Comparison of ENCODE assay signal across 11 cellular contexts in the genomic region with DNA sequence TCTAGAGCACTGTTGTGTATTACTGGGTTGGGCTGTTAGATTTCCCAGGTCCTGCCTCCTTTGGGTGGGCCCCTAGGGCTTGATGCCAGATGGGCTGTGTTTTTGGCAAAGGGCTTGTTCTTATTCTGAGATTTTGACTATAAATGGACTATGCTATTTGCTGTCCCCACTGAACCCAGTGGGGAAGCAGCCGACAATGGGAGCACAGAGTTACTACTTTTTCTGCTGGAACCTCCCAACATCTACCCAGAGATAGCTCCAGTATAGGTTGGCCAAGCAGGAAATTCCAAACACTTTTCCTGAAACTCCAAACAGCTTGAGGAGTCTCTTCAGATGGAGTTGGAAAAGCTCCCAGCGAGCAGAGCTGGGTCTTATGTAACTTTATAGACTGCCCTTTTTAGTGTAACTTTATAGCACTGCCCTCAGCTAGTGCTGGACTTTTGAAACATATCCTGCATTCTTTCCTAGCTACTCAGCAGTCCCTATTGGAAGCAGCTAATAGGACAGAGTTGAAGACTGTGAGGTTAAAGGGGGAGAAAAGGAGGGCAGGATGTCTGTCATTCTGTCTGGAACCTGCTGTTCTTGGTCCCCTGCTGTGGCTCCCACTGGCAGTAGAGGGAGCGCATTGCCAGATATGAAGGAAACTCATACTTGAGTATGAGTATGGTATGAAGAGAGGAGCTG. TPM values are rescaled to one million over a fixed set of nuclear protein-coding genes. Genes with fewer than 3 reads are reported as not detected.
DNase-seq lines count a peak whose midpoint lies in the region; ATAC-seq, FAIRE-seq and TF ChIP-seq lines count a peak whose summit lies in the region.
"Had no signal": no experiment of that assay in that cellular context is flagged by ENCODE, and none has a peak within 500 bp of the region (broad histone marks: within the 10 kb centered on the region; RNA-seq: fewer than 3 reads in every experiment).

No MANE protein-coding gene starts in this region.

- no peak overlapping the region for H3K27ac ChIP-seq in HEK293 (ENCODE audit: extremely low read depth, low read depth, low read length)
- H3K27ac ChIP-seq in kidney (ENCODE audit: low read depth in 2 of 2, low read length in 2 of 2), result peak overlapping the region; percentile 83 to 90

- CTCF ChIA-PET in HEK293 (lab: Yijun Ruan, JAX) (interaction anchor here (1.1 to 4.9 kb wide), 5 partner anchors 9 to 93 kb away, joined by 4 to 40 read pairs (median 4); no protein-coding TSS in a partner anchor), MCF 10A (lab: Yijun Ruan, JAX) (interaction anchor here (0.7 to 3.5 kb wide), 10 partner anchors 10 to 100 kb away, joined by 3 to 31 read pairs (median 4); no protein-coding TSS in a partner anchor)

- intact Hi-C loops in MCF 10A (cut with micrococcal nuclease), result loop anchor here (2.0 kb wide), 2 partner anchors 20 to 44 kb away; a partner anchor contains a TSS
- intact Hi-C loops in kidney (cut with DNase I), result no loop called here

- no peak overlapping the region for H3K4me3 ChIP-seq in HEK293 (ENCODE audit: low read depth, low read length)
- H3K4me3 ChIP-seq in kidney (ENCODE audit: low read length in 2 of 2), result peak overlapping the region in 1 of 2 donors; percentile 38

- H3K9me3 ChIP-seq in HEK293 (ENCODE audit: control insufficient read depth, insufficient read depth, low read depth, low read length) (no peaks in the 10 kb centered on the region), kidney (ENCODE audit: control insufficient read depth in 1 of 2, low read length in 2 of 2) (no peaks in the 10 kb centered on the region)

- peaks cover 39% of the 10 kb centered on the region for H3K4me1 Mint-ChIP-seq in MCF 10A (ENCODE audit: insufficient read depth, unreplicated experiment)
- H3K4me1 Mint-ChIP-seq in stimulated activated naive B cell treated with anti-CD40 and anti-IgM and Interleukin-4, amounts not matched to agents 10 μg/mL and 1 μg/mL and 100 μg/mL, for 72 hours, result peaks cover 5 to 7% of the 10 kb centered on the region in 2 donors

- H3K27me3 Mint-ChIP-seq in MCF 10A (ENCODE audit: insufficient read depth, unreplicated experiment), result no peaks in the 10 kb centered on the region
- H3K27me3 Mint-ChIP-seq in stimulated activated naive B cell treated with anti-CD40 and anti-IgM and Interleukin-4, amounts not matched to agents 10 μg/mL and 1 μg/mL and 100 μg/mL, for 72 hours, result peaks cover 4 to 9% of the 10 kb centered on the region in 2 donors

- H3K36me3 ChIP-seq in HEK293 (ENCODE audit: control insufficient read depth in 2 of 2, insufficient read depth in 1 of 2, low read length in 2 of 2) (no peaks in the 10 kb centered on the region), kidney (ENCODE audit: control insufficient read depth in 1 of 2, insufficient read depth in 2 of 2, low read length in 2 of 2) (no peaks in the 10 kb centered on the region)

- TF ChIP-seq CTCF in HEK293 (tag by site-specific recombination; IDR thresholded peaks at IDR 0.05), result no peak
- TF ChIP-seq CTCF in MCF 10A (IDR thresholded peaks at IDR 0.05; ENCODE audit: unreplicated experiment), result peak; percentile 16
- TF ChIP-seq CTCF in kidney (IDR thresholded peaks at IDR 0.05; ENCODE audit: borderline replicate concordance, extremely low read depth, insufficient read depth), result peak; percentile 43

- no peak overlapping the region for H3K4me3 Mint-ChIP-seq in MCF 10A (ENCODE audit: unreplicated experiment)
- H3K4me3 Mint-ChIP-seq in stimulated activated naive B cell treated with anti-CD40 and anti-IgM and Interleukin-4, amounts not matched to agents 10 μg/mL and 1 μg/mL and 100 μg/mL, for 72 hours, result no peak overlapping the region

- DNase-seq in MCF 10A (ENCODE audit: unreplicated experiment) (peak; percentile 91), kidney (peak; percentile 87), NCI-H510A (lab: John Stamatoyannopoulos, UW) (no peak), GM12892 (ENCODE audit: insufficient read length) (no peak)
- no peak for DNase-seq in stimulated activated naive B cell treated with anti-CD40 and anti-IgM and Interleukin-4, amounts not matched to agents 10 μg/mL and 1 μg/mL and 100 μg/mL, for 72 hours
- DNase-seq: activated T-cell treated with anti-CD3 and anti-CD28 coated beads, Interleukin-2, amount 50 U/mL, for 48 hours; KG1 had no signal

- POLR2A ChIA-PET in HEK293 (lab: Yijun Ruan, JAX) (interaction anchor here (1.0 kb wide), 1 partner anchor 9 kb away, joined by 5 read pairs; no protein-coding TSS in a partner anchor), MCF 10A (lab: Yijun Ruan, JAX) (interaction anchor here (0.7 to 1.7 kb wide), 13 partner anchors 8 to 71 kb away, joined by 3 to 7 read pairs (median 3); a partner anchor contains a TSS)

- TF ChIP-seq POLR2A in GM12892 (IDR thresholded peaks at IDR 0.05; ENCODE audit: low read depth, low read length), result no peak

- peak; percentile 46 to 59 for ATAC-seq in stimulated activated naive B cell treated with anti-CD40 and anti-IgM and Interleukin-4, amounts not matched to agents 10 μg/mL and 1 μg/mL and 100 μg/mL, for 72 hours (replicated peaks)
- ATAC-seq in HG03439 (IDR thresholded peaks at IDR 0.05; ENCODE audit: unreplicated experiment), result no peak
- ATAC-seq in HG02973 (IDR thresholded peaks at IDR 0.05; ENCODE audit: unreplicated experiment), result no peak

- H3K36me3 Mint-ChIP-seq in MCF 10A (ENCODE audit: insufficient read depth, unreplicated experiment), result peaks cover 6% of the 10 kb centered on the region
- H3K36me3 Mint-ChIP-seq in stimulated activated naive B cell treated with anti-CD40 and anti-IgM and Interleukin-4, amounts not matched to agents 10 μg/mL and 1 μg/mL and 100 μg/mL, for 72 hours, result no peaks in the 10 kb centered on the region

- H3K27ac Mint-ChIP-seq in MCF 10A (ENCODE audit: low read depth, unreplicated experiment), result peak overlapping the region; percentile 78
- no peak overlapping the region for H3K27ac Mint-ChIP-seq in stimulated activated naive B cell treated with anti-CD40 and anti-IgM and Interleukin-4, amounts not matched to agents 10 μg/mL and 1 μg/mL and 100 μg/mL, for 72 hours

- no peaks in the 10 kb centered on the region for H3K4me1 ChIP-seq in HEK293 (ENCODE audit: control insufficient read depth, insufficient read depth, low read length)
- H3K4me1 ChIP-seq in kidney (ENCODE audit: control insufficient read depth in 1 of 2, insufficient read depth in 1 of 2, low read depth in 1 of 2, low read length in 2 of 2), result peaks cover 10 to 56% of the 10 kb centered on the region in 2 donors

- no TSS peak for BruUV-seq in MCF 10A (replicated peaks; lab: Mats Ljungman, UMichigan)

- no peaks in the 10 kb centered on the region for H3K9me3 Mint-ChIP-seq in MCF 10A (ENCODE audit: unreplicated experiment)
- H3K9me3 Mint-ChIP-seq in stimulated activated naive B cell treated with anti-CD40 and anti-IgM and Interleukin-4, amounts not matched to agents 10 μg/mL and 1 μg/mL and 100 μg/mL, for 72 hours, result no peaks in the 10 kb centered on the region

- FAIRE-seq in kidney (lab: Jason Lieb, UNC), result peak; percentile 98
- no peak for FAIRE-seq in GM12892 (lab: Jason Lieb, UNC)
- FAIRE-seq: GM18507 had no signal

- H3K9ac ChIP-seq in kidney (ENCODE audit: low read length in 2 of 2), result peak overlapping the region in 1 of 2 donors; percentile 28

TF ChIP-seq in HEK293, 187 proteins besides CTCF, POLR2A, EP300 and RAD21 (continues in another document):
- no peak for TF ChIP-seq SETDB1 (IDR thresholded peaks at IDR 0.05; ENCODE audit: insufficient read length, low read length)
- TF ChIP-seq, protein P1, sequence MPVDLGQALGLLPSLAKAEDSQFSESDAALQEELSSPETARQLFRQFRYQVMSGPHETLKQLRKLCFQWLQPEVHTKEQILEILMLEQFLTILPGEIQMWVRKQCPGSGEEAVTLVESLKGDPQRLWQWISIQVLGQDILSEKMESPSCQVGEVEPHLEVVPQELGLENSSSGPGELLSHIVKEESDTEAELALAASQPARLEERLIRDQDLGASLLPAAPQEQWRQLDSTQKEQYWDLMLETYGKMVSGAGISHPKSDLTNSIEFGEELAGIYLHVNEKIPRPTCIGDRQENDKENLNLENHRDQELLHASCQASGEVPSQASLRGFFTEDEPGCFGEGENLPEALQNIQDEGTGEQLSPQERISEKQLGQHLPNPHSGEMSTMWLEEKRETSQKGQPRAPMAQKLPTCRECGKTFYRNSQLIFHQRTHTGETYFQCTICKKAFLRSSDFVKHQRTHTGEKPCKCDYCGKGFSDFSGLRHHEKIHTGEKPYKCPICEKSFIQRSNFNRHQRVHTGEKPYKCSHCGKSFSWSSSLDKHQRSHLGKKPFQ (tag by site-specific recombination; IDR thresholded peaks at IDR 0.05), result no peak
- peak; percentile 55; the same call in 1 of the 2 replicates for TF ChIP-seq ZNF600 (tag by site-specific recombination; IDR thresholded peaks at IDR 0.05)
- TF ChIP-seq HOXC10 (CRISPR knock-in tag; IDR thresholded peaks at IDR 0.05), result no peak
- no peak for TF ChIP-seq PRDM1 (tag by site-specific recombination; IDR thresholded peaks at IDR 0.05)
- no peak for TF ChIP-seq ZNF366 (tag by site-specific recombination; conservative IDR thresholded peaks at IDR 0.05)
- no peak for TF ChIP-seq ZNF274 (IDR thresholded peaks at IDR 0.05; ENCODE audit: low read length)
- no peak for TF ChIP-seq ZNF274 (tag by site-specific recombination; IDR thresholded peaks at IDR 0.05; ENCODE audit: borderline replicate concordance)
- TF ChIP-seq ZNF776 (tag by site-specific recombination; IDR thresholded peaks at IDR 0.05; ENCODE audit: borderline replicate concordance), result no peak
- TF ChIP-seq, protein P2, sequence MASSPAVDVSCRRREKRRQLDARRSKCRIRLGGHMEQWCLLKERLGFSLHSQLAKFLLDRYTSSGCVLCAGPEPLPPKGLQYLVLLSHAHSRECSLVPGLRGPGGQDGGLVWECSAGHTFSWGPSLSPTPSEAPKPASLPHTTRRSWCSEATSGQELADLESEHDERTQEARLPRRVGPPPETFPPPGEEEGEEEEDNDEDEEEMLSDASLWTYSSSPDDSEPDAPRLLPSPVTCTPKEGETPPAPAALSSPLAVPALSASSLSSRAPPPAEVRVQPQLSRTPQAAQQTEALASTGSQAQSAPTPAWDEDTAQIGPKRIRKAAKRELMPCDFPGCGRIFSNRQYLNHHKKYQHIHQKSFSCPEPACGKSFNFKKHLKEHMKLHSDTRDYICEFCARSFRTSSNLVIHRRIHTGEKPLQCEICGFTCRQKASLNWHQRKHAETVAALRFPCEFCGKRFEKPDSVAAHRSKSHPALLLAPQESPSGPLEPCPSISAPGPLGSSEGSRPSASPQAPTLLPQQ (tag by site-specific recombination; IDR thresholded peaks at IDR 0.05), result 0 out of 2 replicates have a peak, but pooled peaks have one; percentile 17

RNA-seq across cellular contexts. Expression of a gene that starts 21.0 kb away (rescaled TPM):
- total RNA-seq in MCF 10A (2022) (27.8 and 30.5 TPM in 2 replicates), kidney (27.3 TPM)
- polyA plus RNA-seq in kidney (ENCODE audit: insufficient read depth, low read depth, low replicate concordance), result 13.4 TPM
- not detected for polyA plus RNA-seq in GM12892 (2012; ENCODE audit: missing spikeins)

Comparison
In these comparisons a context has a peak if more than half of its experiments do, and no peak if none do; other contexts are left out.
1. DNase-seq: peak in MCF 10A (single experiment) and kidney (single experiment); none in stimulated activated naive B cell treated with anti-CD40 and anti-IgM and Interleukin-4, amounts not matched to agents 10 μg/mL and 1 μg/mL and 100 μg/mL, for 72 hours (single experiment), NCI-H510A (single experiment) and GM12892 (single experiment).
2. ATAC-seq: peak in stimulated activated naive B cell treated with anti-CD40 and anti-IgM and Interleukin-4, amounts not matched to agents 10 μg/mL and 1 μg/mL and 100 μg/mL, for 72 hours (2 of 2); none in HG03439 (single experiment) and HG02973 (single experiment).